In genomic region chr20:38331245-38331644, GRCh38 we compare ENCODE assay signal across 8 cellular contexts. TPM values are rescaled to one million over a fixed set of nuclear protein-coding genes. Genes with fewer than 3 reads are reported as not detected.
"Had no signal": no experiment of that assay in that cellular context is flagged by ENCODE, and none has a peak within 500 bp of the region (broad histone marks: within the 10 kb centered on the region; RNA-seq: fewer than 3 reads in every experiment).

No MANE protein-coding gene starts in this region.

- DNase-seq: GM23248, GOT3, H7, KG1 had no signal

- H3K9ac ChIP-seq: GM23248 had no signal

- H3K4me3 Mint-ChIP-seq: IgD-negative memory B cell had no signal

- H3K4me1 ChIP-seq: HAP-1 had no signal

- H3K9me3 ChIP-seq: HAP-1 had no signal

- H3K4me3 ChIP-seq: GM23248, HAP-1 had no signal

- H3K27ac Mint-ChIP-seq: IgD-negative memory B cell had no signal

- H3K27ac ChIP-seq: GM23248 had no signal

- H3K4me1 Mint-ChIP-seq: IgD-negative memory B cell had no signal

- H2AFZ ChIP-seq: GM23248 had no signal

- H3K36me3 ChIP-seq: HAP-1 had no signal

- ATAC-seq: HCT116 had no signal

RNA-seq across cellular contexts. Expression of gene LBP, which starts 15.0 kb away (rescaled TPM):
- total RNA-seq: GM23248 had no signal
- polyA plus RNA-seq: GM23248, IgD-negative memory B cell had no signal

RNA-seq across cellular contexts. Expression of gene BPI, which starts 27.3 kb away (rescaled TPM):
- total RNA-seq: GM23248, H7, HT-29 had no signal
- polyA plus RNA-seq: IgD-negative memory B cell had no signal
